Comparison of ENCODE assay signal across 25 cellular contexts in genomic region chr1:178456472-178456871, GRCh38. TPM values are rescaled to one million over a fixed set of nuclear protein-coding genes. Genes with fewer than 3 reads are reported as not detected.
"Had no signal": no experiment of that assay in that cellular context is flagged by ENCODE, and none has a peak within 500 bp of the region (broad histone marks: within the 10 kb centered on the region; RNA-seq: fewer than 3 reads in every experiment).

No MANE protein-coding gene starts in this region.

- H3K27me3 ChIP-seq: SJSA1 had no signal

- H3K4me3 ChIP-seq: SJSA1, SK-N-MC had no signal

- H3K9me3 ChIP-seq: SJSA1 had no signal

- ATAC-seq: T-cell had no signal

- H3K27ac ChIP-seq: SJSA1, SK-N-MC had no signal

- FAIRE-seq: RCC 7860 had no signal

- DNase-seq: KBM-7, MV-4-11, NCI-H1092, NCI-H1105 treated with DMSO at 0.1 percent for 48 hours, NCI-H1417 treated with DMSO at 0.1 percent for 48 hours, NCI-H146, NCI-H1694 treated with DMSO at 0.1 percent for 48 hours, NCI-H1930, NCI-H2081, NCI-H2107, NCI-H2227 treated with DMSO at 0.1 percent for 48 hours, NCI-H524, NCI-H526 treated with DMSO at 0.1 percent for 48 hours, Right ventricle myocardium superior, RPMI8226, SIG-M5, SW 1271, T-cell had no signal

RNA-seq across cellular contexts. Expression of gene CLEC20A, which starts 40.3 kb away (rescaled TPM):
- total RNA-seq: HT1080, LHCN-M2, MCF 10A, NCI-H460, Right ventricle myocardium superior, SJSA1, T-cell had no signal

RNA-seq across cellular contexts. Expression of gene TEX35, which starts 56.4 kb away (rescaled TPM):
- total RNA-seq: HT1080, MCF 10A, NCI-H460, SJSA1, T-cell had no signal
